ENCODE assay signal across 16 cellular contexts in genomic region chr20:20295621-20296498, GRCh38.
"Had no signal": no experiment of that assay in that cellular context is flagged by ENCODE, and none has a peak within 500 bp of the region (broad histone marks: within the 10 kb centered on the region; RNA-seq: fewer than 3 reads in every experiment).

No MANE protein-coding gene starts in this region.

- H3K27me3 ChIP-seq: brain microvascular endothelial cell, upper lobe of right lung had no signal

- H3K4me1 ChIP-seq: left ventricle myocardium inferior, upper lobe of right lung had no signal

- DNase-seq: activated CD4-positive, alpha-beta T cell treated with anti-CD3 and anti-CD28 coated beads, Interleukin-2, amount 10 ng/mL, durations not matched to agents 24 days and 14 days; activated CD8-positive, alpha-beta T cell treated with anti-CD3 and anti-CD28 coated beads for 36 hours; activated naive CD4-positive, alpha-beta T cell treated with anti-CD3 and anti-CD28 coated beads for 36 hours; activated T-cell treated with anti-CD3 and anti-CD28 coated beads, Interleukin-2, amount 50 U/mL, for 24 hours; aorta; brain microvascular endothelial cell; central memory CD4-positive, alpha-beta T cell; endodermal cell; foreskin melanocyte; left ventricle myocardium inferior; mammary epithelial cell; retina; stimulated activated CD8-positive, alpha-beta memory T cell treated with anti-CD3 and anti-CD28 coated beads, Interleukin-4, amount 100 ng/mL, for 48 hours; stimulated activated naive CD4-positive, alpha-beta T cell; upper lobe of right lung had no signal

- H3K4me3 ChIP-seq: left ventricle myocardium inferior, upper lobe of right lung had no signal

- H3K4me3 Mint-ChIP-seq: activated CD4-positive, alpha-beta T cell treated with anti-CD3 and anti-CD28 coated beads, Interleukin-2, amount 10 ng/mL, durations not matched to agents 24 days and 14 days; activated CD8-positive, alpha-beta T cell treated with anti-CD3 and anti-CD28 coated beads for 36 hours; activated naive CD4-positive, alpha-beta T cell treated with anti-CD3 and anti-CD28 coated beads for 36 hours; activated T-cell treated with anti-CD3 and anti-CD28 coated beads, Interleukin-2, amount 50 U/mL, for 24 hours; endodermal cell had no signal

- H3K27ac Mint-ChIP-seq: activated CD4-positive, alpha-beta T cell treated with anti-CD3 and anti-CD28 coated beads, Interleukin-2, amount 10 ng/mL, durations not matched to agents 24 days and 14 days; activated CD8-positive, alpha-beta T cell treated with anti-CD3 and anti-CD28 coated beads for 36 hours; activated naive CD4-positive, alpha-beta T cell treated with anti-CD3 and anti-CD28 coated beads for 36 hours; activated T-cell treated with anti-CD3 and anti-CD28 coated beads, Interleukin-2, amount 50 U/mL, for 24 hours; endodermal cell had no signal

- H3K27ac ChIP-seq: brain microvascular endothelial cell, epithelial cell of prostate, left ventricle myocardium inferior, upper lobe of right lung had no signal

- H3K9me3 Mint-ChIP-seq: activated CD4-positive, alpha-beta T cell treated with anti-CD3 and anti-CD28 coated beads, Interleukin-2, amount 10 ng/mL, durations not matched to agents 24 days and 14 days; activated CD8-positive, alpha-beta T cell treated with anti-CD3 and anti-CD28 coated beads for 36 hours; activated naive CD4-positive, alpha-beta T cell treated with anti-CD3 and anti-CD28 coated beads for 36 hours; activated T-cell treated with anti-CD3 and anti-CD28 coated beads, Interleukin-2, amount 50 U/mL, for 24 hours; endodermal cell had no signal

- H3K36me3 ChIP-seq: brain microvascular endothelial cell, left ventricle myocardium inferior, upper lobe of right lung had no signal

- H3K27me3 Mint-ChIP-seq: activated CD4-positive, alpha-beta T cell treated with anti-CD3 and anti-CD28 coated beads, Interleukin-2, amount 10 ng/mL, durations not matched to agents 24 days and 14 days had no signal

- H3K4me1 Mint-ChIP-seq: activated CD4-positive, alpha-beta T cell treated with anti-CD3 and anti-CD28 coated beads, Interleukin-2, amount 10 ng/mL, durations not matched to agents 24 days and 14 days; endodermal cell had no signal
